In genomic region chr1:206738370-206739366, GRCh38 we compare ENCODE assay signal across 8 cellular contexts. TPM values are rescaled to one million over a fixed set of nuclear protein-coding genes. Genes with fewer than 3 reads are reported as not detected.
DNase-seq lines count a peak whose midpoint lies in the region; ATAC-seq, FAIRE-seq and TF ChIP-seq lines count a peak whose summit lies in the region.

No MANE protein-coding gene starts in this region.

- CTCF ChIA-PET in A549 (lab: Yijun Ruan, JAX) = interaction anchor here (0.7 to 4.8 kb wide), 13 partner anchors 8 to 244 kb away, joined by 3 to 54 read pairs (median 6); partner anchors contain the start of gene IL20

- H3K9me3 Mint-ChIP-seq in activated T-helper 2 cell treated with anti-CD3 and anti-CD28 coated beads, Interferon-gamma antibody, Interleukin-2, Interleukin-4, amounts not matched to agents 10 μg/mL and 5 μg/mL and 100 μg/mL, durations not matched to agents 14 hours and 24 hours and 36 hours = no peaks in the 10 kb centered on the region
- H3K9me3 Mint-ChIP-seq in natural killer cell = no peaks in the 10 kb centered on the region

- WGBS in A549 (ENCODE audit: missing lambda C conversion rate) = 80% methylated on average over 3 of the region's 3 CpGs

- no peak for TF ChIP-seq EP300 in A549 (IDR thresholded peaks at IDR 0.05)

- FAIRE-seq in A549 (lab: Jason Lieb, UNC) = no peak

- no peak overlapping the region for H3K4me3 ChIP-seq in A549

- peaks cover 6% of the 10 kb centered on the region; the same call in 1 of the 3 replicates for H3K4me1 ChIP-seq in A549

- peak overlapping the region; percentile 80 for H3K27ac Mint-ChIP-seq in activated T-helper 2 cell treated with anti-CD3 and anti-CD28 coated beads, Interferon-gamma antibody, Interleukin-2, Interleukin-4, amounts not matched to agents 10 μg/mL and 5 μg/mL and 100 μg/mL, durations not matched to agents 14 hours and 24 hours and 36 hours
- peak overlapping the region; percentile 70 to 92 for H3K27ac Mint-ChIP-seq in natural killer cell

- no peaks in the 10 kb centered on the region for H3K27me3 Mint-ChIP-seq in activated T-helper 2 cell treated with anti-CD3 and anti-CD28 coated beads, Interferon-gamma antibody, Interleukin-2, Interleukin-4, amounts not matched to agents 10 μg/mL and 5 μg/mL and 100 μg/mL, durations not matched to agents 14 hours and 24 hours and 36 hours (ENCODE audit: low read depth)
- H3K27me3 Mint-ChIP-seq in natural killer cell (ENCODE audit: low read depth in 2 of 2) = no peaks in the 10 kb centered on the region

- ATAC-seq in A549 = peak; percentile 50 to 60; a peak in 4 of 6 replicates
- ATAC-seq in natural killer cell = no peak
- ATAC-seq in left lobe of liver = no peak

- POLR2A ChIA-PET in A549 (lab: Yijun Ruan, JAX) = no interaction called here

- TF ChIP-seq CTCF in A549 (IDR thresholded peaks at IDR 0.05) (peak; percentile 51), natural killer cell (IDR thresholded peaks at IDR 0.05) (no peak)

- no peak overlapping the region for H3K27ac ChIP-seq in A549

- H3K4me1 Mint-ChIP-seq in activated T-helper 2 cell treated with anti-CD3 and anti-CD28 coated beads, Interferon-gamma antibody, Interleukin-2, Interleukin-4, amounts not matched to agents 10 μg/mL and 5 μg/mL and 100 μg/mL, durations not matched to agents 14 hours and 24 hours and 36 hours (ENCODE audit: low read depth) = peaks cover 82% of the 10 kb centered on the region
- peaks cover 67 to 68% of the 10 kb centered on the region in 2 donors for H3K4me1 Mint-ChIP-seq in natural killer cell

- in situ Hi-C loops in KBM-7 (cut with MboI; ENCODE audit: low pct_unique_long_range_greater_than_20kb, low sequenced_read_pairs) = loop anchor here (25.0 kb wide), 1 partner anchor 174 kb away; the partner anchor contains the start of gene FCMR

- H3K4me2 ChIP-seq in A549 = no peak overlapping the region

- TF ChIP-seq POLR2A in A549 (IDR thresholded peaks at IDR 0.05; ENCODE audit: low read length) = no peak

- DNase-seq in A549 (ENCODE audit: low read depth in 1 of 2, low spot score in 1 of 2) (peak; percentile 43 to 53), EH (ENCODE audit: low read depth) (peak; percentile 41), KBM-7 (peak; percentile 19), natural killer cell (no peak), superior temporal gyrus (ENCODE audit: extremely low spot score) (no peak), pons (ENCODE audit: low spot score) (no peak), left lobe of liver (ENCODE audit: low spot score) (no peak)
- DNase-seq in activated T-helper 2 cell treated with anti-CD3 and anti-CD28 coated beads, Interferon-gamma antibody, Interleukin-2, Interleukin-4, amounts not matched to agents 10 μg/mL and 5 μg/mL and 100 μg/mL, durations not matched to agents 14 hours and 24 hours and 36 hours (ENCODE audit: low spot score) = no peak

- H3K9me3 ChIP-seq in A549 = no peaks in the 10 kb centered on the region

- TF ChIP-seq RAD21 in A549 (conservative IDR thresholded peaks at IDR 0.05 in 1 of 2, IDR thresholded peaks at IDR 0.05 in 1 of 2) = peak; percentile 43 to 53; a peak in 4 of 5 replicates

- no peak overlapping the region for H3K4me3 Mint-ChIP-seq in activated T-helper 2 cell treated with anti-CD3 and anti-CD28 coated beads, Interferon-gamma antibody, Interleukin-2, Interleukin-4, amounts not matched to agents 10 μg/mL and 5 μg/mL and 100 μg/mL, durations not matched to agents 14 hours and 24 hours and 36 hours (ENCODE audit: low read depth)
- H3K4me3 Mint-ChIP-seq in natural killer cell = peak overlapping the region; percentile 46

- intact Hi-C loops in activated T-helper 2 cell treated with anti-CD3 and anti-CD28 coated beads, Interferon-gamma antibody, Interleukin-2, Interleukin-4, amounts not matched to agents 10 μg/mL and 5 μg/mL and 100 μg/mL, durations not matched to agents 14 hours and 24 hours and 36 hours (cut with micrococcal nuclease) = loop anchor here (1.0 to 2.0 kb wide), 6 partner anchors 18 to 173 kb away; no protein-coding TSS in a partner anchor
- intact Hi-C loops in natural killer cell (cut with micrococcal nuclease) = loop anchor here (5.0 kb wide), 1 partner anchor 49 kb away; no protein-coding TSS in a partner anchor

- H3K36me3 Mint-ChIP-seq in activated T-helper 2 cell treated with anti-CD3 and anti-CD28 coated beads, Interferon-gamma antibody, Interleukin-2, Interleukin-4, amounts not matched to agents 10 μg/mL and 5 μg/mL and 100 μg/mL, durations not matched to agents 14 hours and 24 hours and 36 hours (ENCODE audit: low read depth) = peaks cover 60% of the 10 kb centered on the region
- no peaks in the 10 kb centered on the region for H3K36me3 Mint-ChIP-seq in natural killer cell

TF ChIP-seq in A549, 52 proteins besides CTCF, POLR2A, EP300 and RAD21:
- TF ChIP-seq EHF (CRISPR knock-in tag; IDR thresholded peaks at IDR 0.05) (no peak), HDAC2 (IDR thresholded peaks at IDR 0.05) (no peak), SMC3 (IDR thresholded peaks at IDR 0.05) (peak; percentile 38; the same call in 1 of the 3 replicates)

RNA-seq across cellular contexts. Expression of gene IL19, which starts 31.9 kb away (rescaled TPM):
- polyA plus RNA-seq in A549 (2011; rRNA removed) = not detected in 2 replicates
- not detected in 2 replicates for polyA plus RNA-seq in A549 (2012; cell fraction: cytosol; rRNA removed)
- polyA plus RNA-seq in A549 (2012; cell fraction: nucleus; rRNA removed) = not detected in 2 replicates
- not detected in 3 replicates for polyA plus RNA-seq in A549 (2017; fragmentation: RNase III; extraction: RNeasy Plus Mini Kit Qiagen cat#74134 plus additional on column Dnase treatment)
- not detected in 2 replicates for polyA minus RNA-seq in A549 (2011; rRNA and poly(A)+ RNA removed)
- not detected in 2 replicates for total RNA-seq in activated T-helper 2 cell treated with anti-CD3 and anti-CD28 coated beads, Interferon-gamma antibody, Interleukin-2, Interleukin-4, amounts not matched to agents 10 μg/mL and 5 μg/mL and 100 μg/mL, durations not matched to agents 14 hours and 24 hours and 36 hours
- total RNA-seq in natural killer cell = not detected
- not detected for total RNA-seq in left lobe of liver

RNA-seq across cellular contexts. Expression of gene IL10, which starts 33.6 kb away (rescaled TPM):
- polyA plus RNA-seq in A549 (2011; rRNA removed) (not detected in 2 replicates), A549 (2017; fragmentation: RNase III; extraction: RNeasy Plus Mini Kit Qiagen cat#74134 plus additional on column Dnase treatment) (not detected in 3 replicates)
- polyA plus RNA-seq in A549 (2012; cell fraction: cytosol; rRNA removed) = not detected in 2 replicates
- polyA plus RNA-seq in A549 (2012; cell fraction: nucleus; rRNA removed) = not detected in 2 replicates
- not detected in 2 replicates for polyA minus RNA-seq in A549 (2011; rRNA and poly(A)+ RNA removed)
- 4.2 and 5.8 TPM in 2 replicates for total RNA-seq in activated T-helper 2 cell treated with anti-CD3 and anti-CD28 coated beads, Interferon-gamma antibody, Interleukin-2, Interleukin-4, amounts not matched to agents 10 μg/mL and 5 μg/mL and 100 μg/mL, durations not matched to agents 14 hours and 24 hours and 36 hours
- total RNA-seq in natural killer cell (1 to 10 TPM in 1 of 3 donors, not detected in 2; 1.0 TPM), left lobe of liver (0.18 TPM)

RNA-seq across cellular contexts. Expression of gene MAPKAPK2, which starts 54.0 kb away (rescaled TPM):
- polyA plus RNA-seq in A549 (2011; rRNA removed) = 37.2 and 48.5 TPM in 2 replicates
- polyA plus RNA-seq in A549 (2012; cell fraction: cytosol; rRNA removed) = 34.3 and 42.5 TPM in 2 replicates
- polyA plus RNA-seq in A549 (2012; cell fraction: nucleus; rRNA removed) = 62.0 and 66.6 TPM in 2 replicates
- polyA plus RNA-seq in A549 (2017; fragmentation: RNase III; extraction: RNeasy Plus Mini Kit Qiagen cat#74134 plus additional on column Dnase treatment) = 36.5 to 43.8 TPM (median 43.0 TPM) in 3 replicates
- polyA minus RNA-seq in A549 (2011; rRNA and poly(A)+ RNA removed) = 49.2 and 51.4 TPM in 2 replicates
- total RNA-seq in activated T-helper 2 cell treated with anti-CD3 and anti-CD28 coated beads, Interferon-gamma antibody, Interleukin-2, Interleukin-4, amounts not matched to agents 10 μg/mL and 5 μg/mL and 100 μg/mL, durations not matched to agents 14 hours and 24 hours and 36 hours = 92.3 and 98.8 TPM in 2 replicates
- 100 to 1,000 TPM; 137 to 197 (median 178) TPM for total RNA-seq in natural killer cell
- 41.0 TPM for total RNA-seq in left lobe of liver

Comparison
In these comparisons a context has a peak if more than half of its experiments do, and no peak if none do; other contexts are left out.
1. ATAC-seq: peak in A549 (2 of 2); none in natural killer cell (0 of 3) and left lobe of liver (single experiment).
2. DNase-seq: peak in A549 (2 of 2), EH (single experiment) and KBM-7 (single experiment); none in activated T-helper 2 cell treated with anti-CD3 and anti-CD28 coated beads, Interferon-gamma antibody, Interleukin-2, Interleukin-4, amounts not matched to agents 10 μg/mL and 5 μg/mL and 100 μg/mL, durations not matched to agents 14 hours and 24 hours and 36 hours (single experiment), natural killer cell (single experiment), superior temporal gyrus (single experiment), pons (single experiment) and left lobe of liver (single experiment).